ENCODE assay signal across 20 cellular contexts in the genomic region with DNA sequence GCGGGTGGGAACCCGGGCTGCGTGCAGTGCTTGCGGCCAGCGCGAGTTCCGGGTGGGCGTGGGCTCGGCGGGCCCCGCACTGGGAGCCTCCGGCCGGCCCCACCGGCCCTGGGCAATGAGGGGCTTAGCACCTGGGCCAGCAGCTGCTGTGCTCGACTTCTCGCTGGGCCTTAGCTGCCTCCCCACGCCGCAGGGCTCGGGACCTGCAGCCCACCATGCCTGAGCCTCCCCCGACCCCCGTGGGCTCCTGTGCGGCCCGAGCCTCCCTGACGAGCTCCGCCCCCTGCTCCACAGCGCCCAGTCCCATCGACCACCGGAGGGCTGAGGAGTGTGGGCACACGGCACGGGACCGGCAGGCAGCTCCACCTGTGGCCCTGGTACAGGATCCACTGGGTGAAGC.
"Had no signal": no experiment of that assay in that cellular context is flagged by ENCODE, and none has a peak within 500 bp of the region (broad histone marks: within the 10 kb centered on the region; RNA-seq: fewer than 3 reads in every experiment).

No MANE protein-coding gene starts in this region.

- H3K27me3 ChIP-seq: brain microvascular endothelial cell, dorsolateral prefrontal cortex had no signal

- H3K36me3 ChIP-seq: brain microvascular endothelial cell had no signal

- H3K4me3 ChIP-seq: coronary artery, dorsolateral prefrontal cortex had no signal

- H3K27ac ChIP-seq: brain microvascular endothelial cell had no signal

- ATAC-seq: activated T-cell treated with anti-CD3 and anti-CD28 coated beads, Interleukin-2, amount 50 U/mL, for 72 hours; esophagus mucosa; T-helper 17 cell had no signal

- DNase-seq: activated CD4-positive, CD25-positive, alpha-beta regulatory T cell; activated CD4-positive, CD25-positive, alpha-beta regulatory T cell treated with anti-CD3 and anti-CD28 coated beads, Interleukin-2, amount 50 U/mL, for 72 hours; activated CD8-positive, alpha-beta memory T cell treated with anti-CD3 and anti-CD28 coated beads, Interleukin-2, amount 50 U/mL, for 48 hours; activated gamma-delta T cell treated with Interleukin-2 at 50 U/mL for 16 hours; activated T-cell treated with anti-CD3 and anti-CD28 coated beads for 4 hours; activated T-cell treated with anti-CD3 and anti-CD28 coated beads, Interleukin-2, amount 50 U/mL, for 24 hours; activated T-cell treated with anti-CD3 and anti-CD28 coated beads, Interleukin-2, amount 50 U/mL, for 72 hours; amniotic stem cell; anterior cingulate cortex; brain microvascular endothelial cell; dorsolateral prefrontal cortex; effector memory CD4-positive, alpha-beta T cell; endodermal cell; foreskin fibroblast; head of caudate nucleus; T-helper 1 cell; T-helper 17 cell; T1000 had no signal
